In genomic region chr1:54013393-54014008, GRCh38 we compare ENCODE assay signal across 20 cellular contexts. TPM values are rescaled to one million over a fixed set of nuclear protein-coding genes. Genes with fewer than 3 reads are reported as not detected.
A peak's percentile ranks its signal among the peaks of the same experiment; 100 is the strongest.
DNase-seq lines count a peak whose midpoint lies in the region; ATAC-seq and TF ChIP-seq lines count a peak whose summit lies in the region.
"Had no signal": no experiment of that assay in that cellular context is flagged by ENCODE, and none has a peak within 500 bp of the region (broad histone marks: within the 10 kb centered on the region; RNA-seq: fewer than 3 reads in every experiment).

No MANE protein-coding gene starts in this region.

- H3K4me3 Mint-ChIP-seq in type B pancreatic cell, result no peak overlapping the region
- H3K4me3 Mint-ChIP-seq: CD14-positive monocyte had no signal

- DNase-seq in DMS53 (lab: John Stamatoyannopoulos, UW) (peak; percentile 38), DMS53 treated with DMSO at 0.1 percent for 48 hours (lab: John Stamatoyannopoulos, UW; ENCODE audit: unreplicated experiment) (no peak), iPS-NIHi7 (ENCODE audit: extremely low spot score) (peak; percentile 8), type B pancreatic cell (ENCODE audit: extremely low spot score, unreplicated experiment) (no peak), KG1 (lab: John Stamatoyannopoulos, UW) (no peak), NK-92 (lab: John Stamatoyannopoulos, UW; ENCODE audit: unreplicated experiment) (no peak)
- DNase-seq: AML-193, COR-L47, DMS 273 treated with DMSO at 0.1 percent for 48 hours, GOT3, NCI-H1105, NCI-H187, NCI-H226, NCI-H524, NCI-H82 had no signal

- H3K4me1 Mint-ChIP-seq in type B pancreatic cell (ENCODE audit: unreplicated experiment), result peaks cover 19% of the 10 kb centered on the region
- H3K4me1 Mint-ChIP-seq: CD14-positive monocyte had no signal

- no peak for ATAC-seq in GM19035 (IDR thresholded peaks at IDR 0.05; ENCODE audit: unreplicated experiment)
- ATAC-seq: GM12878 had no signal

- H3K27ac Mint-ChIP-seq in type B pancreatic cell, result peak overlapping the region; percentile 37

- peak overlapping the region; percentile 91; the same call in 1 of the 2 replicates for H3K27ac ChIP-seq in VCaP
- H3K27ac ChIP-seq: 22Rv1 had no signal

- H3K27me3 Mint-ChIP-seq in type B pancreatic cell, result no peaks in the 10 kb centered on the region

- TF ChIP-seq CTCF in VCaP (conservative IDR thresholded peaks at IDR 0.05) (no peak), type B pancreatic cell (conservative IDR thresholded peaks at IDR 0.05) (no peak)

- no peaks in the 10 kb centered on the region for H3K9me3 Mint-ChIP-seq in type B pancreatic cell

- no peaks in the 10 kb centered on the region for H3K36me3 Mint-ChIP-seq in type B pancreatic cell
- H3K36me3 Mint-ChIP-seq: CD14-positive monocyte had no signal

RNA-seq across cellular contexts. Expression of gene LDLRAD1, which starts 4.5 kb away (rescaled TPM):
- total RNA-seq in type B pancreatic cell (ENCODE audit: low replicate concordance), result 1.3 and 1.5 TPM in 2 replicates
- total RNA-seq: GM12878 had no signal

RNA-seq across cellular contexts. Expression of gene TMEM59, which starts 39.5 kb away (rescaled TPM):
- total RNA-seq in type B pancreatic cell (ENCODE audit: low replicate concordance), result 283 and 390 TPM in 2 replicates

RNA-seq across cellular contexts. Expression of gene TCEANC2, which starts 39.9 kb away (rescaled TPM):
- total RNA-seq in type B pancreatic cell (ENCODE audit: low replicate concordance), result 5.5 and 7.6 TPM in 2 replicates

Comparison
In these comparisons a context has a peak if more than half of its experiments do, and no peak if none do; other contexts are left out.
1. DNase-seq: peak in DMS53 (single experiment) and iPS-NIHi7 (single experiment); none in DMS53 treated with DMSO at 0.1 percent for 48 hours (single experiment), type B pancreatic cell (single experiment), KG1 (single experiment) and NK-92 (single experiment).